Comparison of ENCODE assay signal across 8 cellular contexts in genomic region chr4:77586953-77587383, GRCh38. TPM values are rescaled to one million over a fixed set of nuclear protein-coding genes. Genes with fewer than 3 reads are reported as not detected.
DNase-seq lines count a peak whose midpoint lies in the region; ATAC-seq lines count a peak whose summit lies in the region.

No MANE protein-coding gene starts in this region.

- ATAC-seq in GM21367 (IDR thresholded peaks at IDR 0.05; ENCODE audit: unreplicated experiment), result peak; percentile 97

- H3K27me3 Mint-ChIP-seq in activated T-cell treated with anti-CD3 and anti-CD28 coated beads, Interleukin-2, amount 50 U/mL, for 24 hours, result peaks cover 10% of the 10 kb centered on the region

- no peaks in the 10 kb centered on the region for H3K9me3 Mint-ChIP-seq in activated T-cell treated with anti-CD3 and anti-CD28 coated beads, Interleukin-2, amount 50 U/mL, for 24 hours

- H3K4me3 Mint-ChIP-seq in activated T-cell treated with anti-CD3 and anti-CD28 coated beads, Interleukin-2, amount 50 U/mL, for 24 hours, result peak overlapping the region; percentile 49

- H3K36me3 Mint-ChIP-seq in activated T-cell treated with anti-CD3 and anti-CD28 coated beads, Interleukin-2, amount 50 U/mL, for 24 hours (ENCODE audit: low read depth), result no peaks in the 10 kb centered on the region

- peak overlapping the region; percentile 91 for H3K27ac Mint-ChIP-seq in activated T-cell treated with anti-CD3 and anti-CD28 coated beads, Interleukin-2, amount 50 U/mL, for 24 hours

- DNase-seq in DMS53 treated with DMSO at 0.1 percent for 48 hours (lab: John Stamatoyannopoulos, UW; ENCODE audit: unreplicated experiment) (peak; percentile 8), HPDE6-E6E7 (ENCODE audit: extremely low spot score) (peak; percentile 69), NCI-H446 treated with DMSO at 0.1 percent for 48 hours (lab: John Stamatoyannopoulos, UW) (no peak), dermis blood vessel endothelial cell (no peak), EL (no peak)
- peak; percentile 66 for DNase-seq in activated T-cell treated with anti-CD3 and anti-CD28 coated beads, Interleukin-2, amount 50 U/mL, for 24 hours
- peak; percentile 80 for DNase-seq in stimulated activated CD4-positive, alpha-beta T cell treated with anti-CD3 and anti-CD28 coated beads, Interleukin-15, amount 100 ng/mL, for 24 hours

- H3K4me1 Mint-ChIP-seq in activated T-cell treated with anti-CD3 and anti-CD28 coated beads, Interleukin-2, amount 50 U/mL, for 24 hours (ENCODE audit: low read depth), result peaks cover 77% of the 10 kb centered on the region

RNA-seq across cellular contexts. Expression of gene CXCL13, which starts 18.7 kb away (rescaled TPM):
- total RNA-seq in dermis blood vessel endothelial cell, result 0.34 TPM in 1 of 2 replicates, not detected in the other

Comparison
In these comparisons a context has a peak if more than half of its experiments do, and no peak if none do; other contexts are left out.
1. DNase-seq: peak in DMS53 treated with DMSO at 0.1 percent for 48 hours (single experiment), HPDE6-E6E7 (single experiment), activated T-cell treated with anti-CD3 and anti-CD28 coated beads, Interleukin-2, amount 50 U/mL, for 24 hours (single experiment) and stimulated activated CD4-positive, alpha-beta T cell treated with anti-CD3 and anti-CD28 coated beads, Interleukin-15, amount 100 ng/mL, for 24 hours (single experiment); none in NCI-H446 treated with DMSO at 0.1 percent for 48 hours (single experiment), dermis blood vessel endothelial cell (single experiment) and EL (single experiment).